In genomic region chr5:77698920-77699319, GRCh38 we compare ENCODE assay signal across 28 cellular contexts.
"Had no signal": no experiment of that assay in that cellular context is flagged by ENCODE, and none has a peak within 500 bp of the region (broad histone marks: within the 10 kb centered on the region; RNA-seq: fewer than 3 reads in every experiment).

No MANE protein-coding gene starts in this region.

- FAIRE-seq: astrocyte, bronchial epithelial cell had no signal

- ATAC-seq: activated T-cell treated with anti-CD3 and anti-CD28 coated beads, Interleukin-2, amount 50 U/mL, for 4 hours; activated T-helper 17 cell treated with anti-CD3 and anti-CD28 coated beads, Interleukin-2, amount 50 U/mL, for 72 hours; foreskin keratinocyte; gastroesophageal sphincter; heart right ventricle had no signal

- H3K9me3 ChIP-seq: gastroesophageal sphincter had no signal

- H3K27ac Mint-ChIP-seq: activated CD4-positive, alpha-beta memory T cell treated with anti-CD3 and anti-CD28 coated beads, Interleukin-2, amount 10 ng/mL, durations not matched to agents 7 days and 5 days; activated CD4-positive, alpha-beta T cell treated with anti-CD3 and anti-CD28 coated beads, Interleukin-2, amount 10 ng/mL, durations not matched to agents 7 days and 5 days; activated naive CD8-positive, alpha-beta T cell; activated T-helper 17 cell treated with anti-CD3 and anti-CD28 coated beads, Interleukin-2, amount 50 U/mL, for 72 hours; dendritic cell treated with granulocyte-macrophage colony-stimulating factor and Interleukin-4, amounts not matched to agents 40 ng/mL and 50 ng/mL, for 4 days had no signal

- H3K4me3 Mint-ChIP-seq: activated CD4-positive, alpha-beta memory T cell treated with anti-CD3 and anti-CD28 coated beads, Interleukin-2, amount 10 ng/mL, durations not matched to agents 7 days and 5 days; activated CD4-positive, alpha-beta T cell treated with anti-CD3 and anti-CD28 coated beads, Interleukin-2, amount 10 ng/mL, durations not matched to agents 7 days and 5 days; activated naive CD8-positive, alpha-beta T cell; activated T-cell treated with anti-CD3 and anti-CD28 coated beads, Interleukin-2, amount 50 U/mL, for 4 hours; activated T-helper 17 cell treated with anti-CD3 and anti-CD28 coated beads, Interleukin-2, amount 50 U/mL, for 72 hours; central memory CD8-positive, alpha-beta T cell; dendritic cell treated with granulocyte-macrophage colony-stimulating factor and Interleukin-4, amounts not matched to agents 40 ng/mL and 50 ng/mL, for 4 days had no signal

- DNase-seq: activated CD4-positive, alpha-beta memory T cell treated with anti-CD3 and anti-CD28 coated beads, Interleukin-2, amount 10 ng/mL, durations not matched to agents 7 days and 5 days; activated CD4-positive, alpha-beta T cell treated with anti-CD3 and anti-CD28 coated beads for 1 hour; activated CD4-positive, alpha-beta T cell treated with anti-CD3 and anti-CD28 coated beads for 4 hours; activated CD4-positive, alpha-beta T cell treated with anti-CD3 and anti-CD28 coated beads, Interleukin-2, amount 10 ng/mL, durations not matched to agents 7 days and 5 days; activated CD4-positive, alpha-beta T cell treated with anti-CD3 and anti-CD28 coated beads, Interleukin-2, amount 50 U/mL, for 4 hours; activated effector memory CD4-positive, alpha-beta T cell treated with Interleukin-2 at 50 U/mL for 16 hours; activated gamma-delta T cell treated with Interleukin-2 at 50 U/mL for 16 hours; activated naive CD4-positive, alpha-beta T cell treated with anti-CD3 and anti-CD28 coated beads, Interleukin-2, amount 50 U/mL, for 16 hours; activated naive CD4-positive, alpha-beta T cell treated with Interleukin-2 at 50 U/mL for 16 hours; activated T-cell treated with anti-CD3 and anti-CD28 coated beads, Interleukin-2, amount 50 U/mL, for 4 hours; amniotic stem cell; anterior cingulate cortex; dorsolateral prefrontal cortex; effector memory CD4-positive, alpha-beta T cell; erythroblast; heart right ventricle; T-helper 2 cell had no signal

- H3K4me3 ChIP-seq: coronary artery, dorsolateral prefrontal cortex, esophagus muscularis mucosa, gastroesophageal sphincter, heart right ventricle had no signal

- H3K27me3 Mint-ChIP-seq: activated CD4-positive, alpha-beta memory T cell treated with anti-CD3 and anti-CD28 coated beads, Interleukin-2, amount 10 ng/mL, durations not matched to agents 7 days and 5 days; activated CD4-positive, alpha-beta T cell treated with anti-CD3 and anti-CD28 coated beads, Interleukin-2, amount 10 ng/mL, durations not matched to agents 7 days and 5 days; activated naive CD8-positive, alpha-beta T cell; activated T-helper 17 cell treated with anti-CD3 and anti-CD28 coated beads, Interleukin-2, amount 50 U/mL, for 72 hours; central memory CD8-positive, alpha-beta T cell; dendritic cell treated with granulocyte-macrophage colony-stimulating factor and Interleukin-4, amounts not matched to agents 40 ng/mL and 50 ng/mL, for 4 days had no signal

- H3K27me3 ChIP-seq: brain microvascular endothelial cell, dorsolateral prefrontal cortex, esophagus muscularis mucosa, foreskin keratinocyte, gastroesophageal sphincter, heart right ventricle had no signal

- H3K4me1 ChIP-seq: foreskin keratinocyte had no signal

- H3K27ac ChIP-seq: brain microvascular endothelial cell, coronary artery, esophagus muscularis mucosa, foreskin keratinocyte, gastroesophageal sphincter, heart right ventricle had no signal

- H3K9me3 Mint-ChIP-seq: activated CD4-positive, alpha-beta memory T cell treated with anti-CD3 and anti-CD28 coated beads, Interleukin-2, amount 10 ng/mL, durations not matched to agents 7 days and 5 days; activated CD4-positive, alpha-beta T cell treated with anti-CD3 and anti-CD28 coated beads, Interleukin-2, amount 10 ng/mL, durations not matched to agents 7 days and 5 days; activated T-cell treated with anti-CD3 and anti-CD28 coated beads, Interleukin-2, amount 50 U/mL, for 4 hours; activated T-helper 17 cell treated with anti-CD3 and anti-CD28 coated beads, Interleukin-2, amount 50 U/mL, for 72 hours; central memory CD8-positive, alpha-beta T cell; dendritic cell treated with granulocyte-macrophage colony-stimulating factor and Interleukin-4, amounts not matched to agents 40 ng/mL and 50 ng/mL, for 4 days had no signal
